1 cellular context compared by ENCODE assay signal in genomic region chr3:194682651-194683310, GRCh38.
TF ChIP-seq lines count a peak whose summit lies in the region.

No MANE protein-coding gene starts in this region.

TF ChIP-seq in K562, 482 proteins besides CTCF, POLR2A, EP300 and RAD21 (continued from another document and continues in another):
- TF ChIP-seq ARID3B (CRISPR knock-in tag; IDR thresholded peaks at IDR 0.05; ENCODE audit: borderline replicate concordance), result no peak
- no peak for TF ChIP-seq ZNF311 (CRISPR knock-in tag; IDR thresholded peaks at IDR 0.05)
- TF ChIP-seq HDAC1 (IDR thresholded peaks at IDR 0.05), result no peak
- no peak for TF ChIP-seq TFAM (CRISPR knock-in tag; conservative IDR thresholded peaks at IDR 0.05)
- TF ChIP-seq ZBTB40 (IDR thresholded peaks at IDR 0.05), result no peak
- no peak for TF ChIP-seq ZBTB40 (CRISPR knock-in tag; IDR thresholded peaks at IDR 0.05)
- no peak for TF ChIP-seq TEAD4 (IDR thresholded peaks at IDR 0.05; ENCODE audit: low read length)
- no peak for TF ChIP-seq TEAD4 (CRISPR knock-in tag; IDR thresholded peaks at IDR 0.05; ENCODE audit: borderline replicate concordance)
- no peak for TF ChIP-seq NR3C1 (CRISPR knock-in tag; IDR thresholded peaks at IDR 0.05)
- TF ChIP-seq ILK (tag; IDR thresholded peaks at IDR 0.05; ENCODE audit: borderline replicate concordance, low read depth), result no peak
- TF ChIP-seq GATAD2A (IDR thresholded peaks at IDR 0.05), result no peak
- TF ChIP-seq KAT8 (IDR thresholded peaks at IDR 0.05; ENCODE audit: low read depth), result no peak
- TF ChIP-seq POLR2G (IDR thresholded peaks at IDR 0.05; ENCODE audit: low read depth, low read length), result no peak
- TF ChIP-seq, protein P1, sequence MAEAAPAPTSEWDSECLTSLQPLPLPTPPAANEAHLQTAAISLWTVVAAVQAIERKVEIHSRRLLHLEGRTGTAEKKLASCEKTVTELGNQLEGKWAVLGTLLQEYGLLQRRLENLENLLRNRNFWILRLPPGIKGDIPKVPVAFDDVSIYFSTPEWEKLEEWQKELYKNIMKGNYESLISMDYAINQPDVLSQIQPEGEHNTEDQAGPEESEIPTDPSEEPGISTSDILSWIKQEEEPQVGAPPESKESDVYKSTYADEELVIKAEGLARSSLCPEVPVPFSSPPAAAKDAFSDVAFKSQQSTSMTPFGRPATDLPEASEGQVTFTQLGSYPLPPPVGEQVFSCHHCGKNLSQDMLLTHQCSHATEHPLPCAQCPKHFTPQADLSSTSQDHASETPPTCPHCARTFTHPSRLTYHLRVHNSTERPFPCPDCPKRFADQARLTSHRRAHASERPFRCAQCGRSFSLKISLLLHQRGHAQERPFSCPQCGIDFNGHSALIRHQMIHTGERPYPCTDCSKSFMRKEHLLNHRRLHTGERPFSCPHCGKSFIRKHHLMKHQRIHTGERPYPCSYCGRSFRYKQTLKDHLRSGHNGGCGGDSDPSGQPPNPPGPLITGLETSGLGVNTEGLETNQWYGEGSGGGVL (CRISPR knock-in tag; IDR thresholded peaks at IDR 0.05), result no peak
- TF ChIP-seq YY1 (IDR thresholded peaks at IDR 0.05; ENCODE audit: borderline replicate concordance in 1 of 3, control insufficient read depth in 1 of 3, extremely low read depth in 1 of 3, insufficient read depth in 3 of 3, insufficient read length in 1 of 3, insufficient replicate concordance in 2 of 3, low read depth in 1 of 3, low read length in 2 of 3), result peak in 1 of 3 experiments; percentile 8
- no peak for TF ChIP-seq CBFA2T3 (IDR thresholded peaks at IDR 0.05)
- no peak for TF ChIP-seq ZNF232 (CRISPR knock-in tag; IDR thresholded peaks at IDR 0.05)
- no peak for TF ChIP-seq MIER1 (IDR thresholded peaks at IDR 0.05; ENCODE audit: low read depth)
- TF ChIP-seq PTBP1 (IDR thresholded peaks at IDR 0.05; ENCODE audit: low read depth, low read length), result no peak
- no peak for TF ChIP-seq ZNF354B (CRISPR knock-in tag; IDR thresholded peaks at IDR 0.05)
- TF ChIP-seq, protein P2, sequence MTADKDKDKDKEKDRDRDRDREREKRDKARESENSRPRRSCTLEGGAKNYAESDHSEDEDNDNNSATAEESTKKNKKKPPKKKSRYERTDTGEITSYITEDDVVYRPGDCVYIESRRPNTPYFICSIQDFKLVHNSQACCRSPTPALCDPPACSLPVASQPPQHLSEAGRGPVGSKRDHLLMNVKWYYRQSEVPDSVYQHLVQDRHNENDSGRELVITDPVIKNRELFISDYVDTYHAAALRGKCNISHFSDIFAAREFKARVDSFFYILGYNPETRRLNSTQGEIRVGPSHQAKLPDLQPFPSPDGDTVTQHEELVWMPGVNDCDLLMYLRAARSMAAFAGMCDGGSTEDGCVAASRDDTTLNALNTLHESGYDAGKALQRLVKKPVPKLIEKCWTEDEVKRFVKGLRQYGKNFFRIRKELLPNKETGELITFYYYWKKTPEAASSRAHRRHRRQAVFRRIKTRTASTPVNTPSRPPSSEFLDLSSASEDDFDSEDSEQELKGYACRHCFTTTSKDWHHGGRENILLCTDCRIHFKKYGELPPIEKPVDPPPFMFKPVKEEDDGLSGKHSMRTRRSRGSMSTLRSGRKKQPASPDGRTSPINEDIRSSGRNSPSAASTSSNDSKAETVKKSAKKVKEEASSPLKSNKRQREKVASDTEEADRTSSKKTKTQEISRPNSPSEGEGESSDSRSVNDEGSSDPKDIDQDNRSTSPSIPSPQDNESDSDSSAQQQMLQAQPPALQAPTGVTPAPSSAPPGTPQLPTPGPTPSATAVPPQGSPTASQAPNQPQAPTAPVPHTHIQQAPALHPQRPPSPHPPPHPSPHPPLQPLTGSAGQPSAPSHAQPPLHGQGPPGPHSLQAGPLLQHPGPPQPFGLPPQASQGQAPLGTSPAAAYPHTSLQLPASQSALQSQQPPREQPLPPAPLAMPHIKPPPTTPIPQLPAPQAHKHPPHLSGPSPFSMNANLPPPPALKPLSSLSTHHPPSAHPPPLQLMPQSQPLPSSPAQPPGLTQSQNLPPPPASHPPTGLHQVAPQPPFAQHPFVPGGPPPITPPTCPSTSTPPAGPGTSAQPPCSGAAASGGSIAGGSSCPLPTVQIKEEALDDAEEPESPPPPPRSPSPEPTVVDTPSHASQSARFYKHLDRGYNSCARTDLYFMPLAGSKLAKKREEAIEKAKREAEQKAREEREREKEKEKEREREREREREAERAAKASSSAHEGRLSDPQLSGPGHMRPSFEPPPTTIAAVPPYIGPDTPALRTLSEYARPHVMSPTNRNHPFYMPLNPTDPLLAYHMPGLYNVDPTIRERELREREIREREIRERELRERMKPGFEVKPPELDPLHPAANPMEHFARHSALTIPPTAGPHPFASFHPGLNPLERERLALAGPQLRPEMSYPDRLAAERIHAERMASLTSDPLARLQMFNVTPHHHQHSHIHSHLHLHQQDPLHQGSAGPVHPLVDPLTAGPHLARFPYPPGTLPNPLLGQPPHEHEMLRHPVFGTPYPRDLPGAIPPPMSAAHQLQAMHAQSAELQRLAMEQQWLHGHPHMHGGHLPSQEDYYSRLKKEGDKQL (CRISPR knock-in tag; IDR thresholded peaks at IDR 0.05; ENCODE audit: borderline replicate concordance), result no peak
- peak; percentile 43; the same call in 1 of the 2 replicates for TF ChIP-seq MYC (IDR thresholded peaks at IDR 0.05; ENCODE audit: low read depth, low read length)
- no peak for TF ChIP-seq MYC (CRISPR knock-in tag; IDR thresholded peaks at IDR 0.05; ENCODE audit: borderline replicate concordance, low read depth)
- TF ChIP-seq ARID2 (IDR thresholded peaks at IDR 0.05), result no peak; the same call in 1 of the 2 replicates
- no peak for TF ChIP-seq ELF4 (CRISPR knock-in tag; IDR thresholded peaks at IDR 0.05)
- TF ChIP-seq CBX1 (IDR thresholded peaks at IDR 0.05; ENCODE audit: low read depth), result no peak
- no peak for TF ChIP-seq ZFPM2 (CRISPR knock-in tag; IDR thresholded peaks at IDR 0.05)
- TF ChIP-seq, protein P3, sequence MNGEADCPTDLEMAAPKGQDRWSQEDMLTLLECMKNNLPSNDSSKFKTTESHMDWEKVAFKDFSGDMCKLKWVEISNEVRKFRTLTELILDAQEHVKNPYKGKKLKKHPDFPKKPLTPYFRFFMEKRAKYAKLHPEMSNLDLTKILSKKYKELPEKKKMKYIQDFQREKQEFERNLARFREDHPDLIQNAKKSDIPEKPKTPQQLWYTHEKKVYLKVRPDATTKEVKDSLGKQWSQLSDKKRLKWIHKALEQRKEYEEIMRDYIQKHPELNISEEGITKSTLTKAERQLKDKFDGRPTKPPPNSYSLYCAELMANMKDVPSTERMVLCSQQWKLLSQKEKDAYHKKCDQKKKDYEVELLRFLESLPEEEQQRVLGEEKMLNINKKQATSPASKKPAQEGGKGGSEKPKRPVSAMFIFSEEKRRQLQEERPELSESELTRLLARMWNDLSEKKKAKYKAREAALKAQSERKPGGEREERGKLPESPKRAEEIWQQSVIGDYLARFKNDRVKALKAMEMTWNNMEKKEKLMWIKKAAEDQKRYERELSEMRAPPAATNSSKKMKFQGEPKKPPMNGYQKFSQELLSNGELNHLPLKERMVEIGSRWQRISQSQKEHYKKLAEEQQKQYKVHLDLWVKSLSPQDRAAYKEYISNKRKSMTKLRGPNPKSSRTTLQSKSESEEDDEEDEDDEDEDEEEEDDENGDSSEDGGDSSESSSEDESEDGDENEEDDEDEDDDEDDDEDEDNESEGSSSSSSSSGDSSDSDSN (IDR thresholded peaks at IDR 0.05; ENCODE audit: borderline replicate concordance in 1 of 2, low read depth in 2 of 2, low read length in 2 of 2), result no peak
- TF ChIP-seq NBN (IDR thresholded peaks at IDR 0.05; ENCODE audit: low read depth), result no peak
- no peak for TF ChIP-seq MLLT1 (IDR thresholded peaks at IDR 0.05)
- TF ChIP-seq, protein P4, sequence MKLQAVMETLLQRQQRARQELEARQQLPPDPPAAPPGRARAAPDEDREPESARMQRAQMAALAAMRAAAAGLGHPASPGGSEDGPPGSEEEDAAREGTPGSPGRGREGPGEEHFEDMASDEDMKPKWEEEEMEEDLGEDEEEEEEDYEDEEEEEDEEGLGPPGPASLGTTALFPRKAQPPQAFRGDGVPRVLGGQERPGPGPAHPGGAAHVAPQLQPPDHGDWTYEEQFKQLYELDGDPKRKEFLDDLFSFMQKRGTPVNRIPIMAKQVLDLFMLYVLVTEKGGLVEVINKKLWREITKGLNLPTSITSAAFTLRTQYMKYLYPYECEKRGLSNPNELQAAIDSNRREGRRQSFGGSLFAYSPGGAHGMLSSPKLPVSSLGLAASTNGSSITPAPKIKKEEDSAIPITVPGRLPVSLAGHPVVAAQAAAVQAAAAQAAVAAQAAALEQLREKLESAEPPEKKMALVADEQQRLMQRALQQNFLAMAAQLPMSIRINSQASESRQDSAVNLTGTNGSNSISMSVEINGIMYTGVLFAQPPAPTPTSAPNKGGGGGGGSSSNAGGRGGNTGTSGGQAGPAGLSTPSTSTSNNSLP (IDR thresholded peaks at IDR 0.05; ENCODE audit: borderline replicate concordance, low read depth, low read length), result no peak
- TF ChIP-seq NFYB (IDR thresholded peaks at IDR 0.05; ENCODE audit: extremely low read depth, insufficient read length), result no peak
